ENCODE assay signal across 8 cellular contexts in the genomic region with DNA sequence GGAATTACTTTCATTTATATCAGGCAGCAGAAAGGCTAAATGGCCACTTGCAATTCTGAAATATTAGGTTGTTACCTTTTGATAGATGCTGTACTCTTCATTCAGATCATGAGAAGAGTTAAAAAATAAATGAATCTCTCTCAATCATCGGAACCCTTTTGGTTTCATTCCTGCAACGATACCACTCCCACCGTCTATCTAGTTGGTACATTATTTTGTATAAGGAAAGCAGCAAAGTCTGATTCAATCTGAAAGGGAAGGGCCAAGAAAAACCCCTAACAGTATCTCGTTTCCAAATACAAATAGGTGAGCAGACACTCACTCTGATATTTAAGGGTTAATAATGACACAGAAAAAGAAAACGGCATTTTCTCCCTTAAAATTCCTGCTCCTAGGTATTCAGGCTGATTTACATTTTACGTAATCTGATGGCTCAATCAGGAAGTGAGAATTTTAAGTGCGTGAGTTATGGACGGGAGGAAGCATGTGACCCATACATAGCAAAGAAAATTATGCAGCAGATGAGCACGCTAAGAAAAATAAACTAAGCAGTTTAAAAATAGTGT.
DNase-seq lines count a peak whose midpoint lies in the region; ATAC-seq and TF ChIP-seq lines count a peak whose summit lies in the region.

No MANE protein-coding gene starts in this region.

- no peak overlapping the region for H2BK20ac ChIP-seq in H9 (ENCODE audit: low read depth, low read length, poor library complexity, severe bottlenecking)

- no peak overlapping the region for H3K18ac ChIP-seq in H9 (ENCODE audit: insufficient read length, low read depth, low read length)

- peak overlapping the region; percentile 98 for H3K27ac Mint-ChIP-seq in CD4-positive, alpha-beta T cell
- peak overlapping the region in 1 of 3 experiments; percentile 16; a peak in 1 of 7 replicates for H3K27ac Mint-ChIP-seq in H9

- no peak overlapping the region for H2BK12ac ChIP-seq in H9 (ENCODE audit: insufficient read length, low read depth, low read length)

- no peak overlapping the region for H2BK15ac ChIP-seq in H9 (ENCODE audit: low read depth, low read length)

- H2BK5ac ChIP-seq in H9 (ENCODE audit: insufficient read length, low read length), result no peak overlapping the region

- H3K27me3 ChIP-seq in CD4-positive, alpha-beta T cell (ENCODE audit: control insufficient read depth, insufficient read depth, low read length), result no peaks in the 10 kb centered on the region
- H3K27me3 ChIP-seq in ascending aorta (no peaks in the 10 kb centered on the region), testis (no peaks in the 10 kb centered on the region), H9 (ENCODE audit: insufficient read depth, low read length) (no peaks in the 10 kb centered on the region)

- H2BK120ac ChIP-seq in H9 (ENCODE audit: low read depth, low read length, poor library complexity, severe bottlenecking), result no peak overlapping the region

- no peaks in the 10 kb centered on the region for H3K79me1 ChIP-seq in H9 (ENCODE audit: insufficient read depth, low read depth, low read length, poor library complexity, severe bottlenecking)

- H3T11ph ChIP-seq in H9 (ENCODE audit: low read length), result no peak overlapping the region

- TF ChIP-seq CTCF in CD4-positive, alpha-beta T cell (IDR thresholded peaks at IDR 0.05), result no peak
- TF ChIP-seq CTCF in LNCaP clone FGC (IDR thresholded peaks at IDR 0.05; ENCODE audit: control insufficient read depth, extremely low read depth, insufficient read depth) (no peak), ascending aorta (IDR thresholded peaks at IDR 0.05) (no peak), testis (IDR thresholded peaks at IDR 0.05) (no peak), H9 (conservative IDR thresholded peaks at IDR 0.05) (no peak)

- no peaks in the 10 kb centered on the region for H3K9me3 ChIP-seq in CD4-positive, alpha-beta T cell (ENCODE audit: control insufficient read depth, low read length)
- H3K9me3 ChIP-seq in ascending aorta (no peaks in the 10 kb centered on the region), testis (no peaks in the 10 kb centered on the region), H9 (ENCODE audit: control insufficient read depth, low read depth, low read length) (no peaks in the 10 kb centered on the region)

- POLR2A ChIA-PET in CD4-positive, alpha-beta T cell (lab: Charles Lee), result interaction anchor here (1.6 to 8.5 kb wide), 3 partner anchors 13 to 47 kb away, joined by 3 to 97 read pairs (median 6); no protein-coding TSS in a partner anchor

- 43 to 47% methylated on average over 9 of the region's 9 CpGs for WGBS in testis, 2 donors
- WGBS in H9 (ENCODE audit: extremely low coverage, insufficient read length, low lambda C conversion rate), result no CpG with 5 or more reads among the region's 9 CpGs

- H3K27me3 Mint-ChIP-seq in CD4-positive, alpha-beta T cell, result no peaks in the 10 kb centered on the region
- no peaks in the 10 kb centered on the region for H3K27me3 Mint-ChIP-seq in H9 (ENCODE audit: low read depth)

- peak overlapping the region; percentile 82 for H3K27ac ChIP-seq in CD4-positive, alpha-beta T cell (ENCODE audit: low read depth, low read length)
- H3K27ac ChIP-seq in ascending aorta, result peak overlapping the region; percentile 69 to 70
- H3K27ac ChIP-seq in testis, result peak overlapping the region; percentile 65 to 86
- no peak overlapping the region for H3K27ac ChIP-seq in H9 (ENCODE audit: insufficient read length, low read depth, low read length)

- peaks cover 0 to 34% of the 10 kb centered on the region in 2 donors for H3K4me1 ChIP-seq in ascending aorta
- peaks cover 34% of the 10 kb centered on the region for H3K4me1 ChIP-seq in testis
- peaks cover 2% of the 10 kb centered on the region; the same call in 1 of the 2 replicates for H3K4me1 ChIP-seq in H9 (ENCODE audit: insufficient read depth, low read length)

- peaks cover 99% of the 10 kb centered on the region for H3K4me1 Mint-ChIP-seq in CD4-positive, alpha-beta T cell (ENCODE audit: low read depth)
- H3K4me1 Mint-ChIP-seq in H9, result peaks cover 27 to 35% of the 10 kb centered on the region in 2 experiments

- no peak overlapping the region for H3K9ac ChIP-seq in H9 (ENCODE audit: extremely low read depth, insufficient read length, low read length)

- H2AFZ ChIP-seq in H9 (ENCODE audit: low read length), result no peak overlapping the region

- no peak overlapping the region for H4K91ac ChIP-seq in H9 (ENCODE audit: insufficient read length, low read depth, low read length)

- H4K5ac ChIP-seq in H9 (ENCODE audit: insufficient read length, low read depth, low read length), result no peak overlapping the region

- peak; percentile 56 for ATAC-seq in CD4-positive, alpha-beta T cell (ENCODE audit: poor library complexity)

- peak overlapping the region; percentile 46 for H3K4me3 ChIP-seq in LNCaP clone FGC (ENCODE audit: low read depth, low read length)
- H3K4me3 ChIP-seq in ascending aorta, result peak overlapping the region; percentile 46 to 60
- H3K4me3 ChIP-seq in testis, result no peak overlapping the region

- peaks cover 0 to 5% of the 10 kb centered on the region in 2 donors for H3K36me3 ChIP-seq in ascending aorta
- H3K36me3 ChIP-seq in testis (ENCODE audit: low read depth, missing control alignments), result no peaks in the 10 kb centered on the region

- H3K9me3 Mint-ChIP-seq in CD4-positive, alpha-beta T cell, result no peaks in the 10 kb centered on the region
- no peaks in the 10 kb centered on the region; a peak in 1 of 5 replicates for H3K9me3 Mint-ChIP-seq in H9

- no peak overlapping the region for H3K56ac ChIP-seq in H9 (ENCODE audit: insufficient read length, low read depth, low read length)

- no peaks in the 10 kb centered on the region for H3K23me2 ChIP-seq in H9 (ENCODE audit: insufficient read length, low read depth, low read length, poor library complexity, severe bottlenecking)

- CTCF ChIA-PET in CD4-positive, alpha-beta T cell (lab: Charles Lee), result interaction anchor here (1.0 to 1.1 kb wide), 2 partner anchors 18 to 46 kb away, joined by 3 to 4 read pairs; no protein-coding TSS in a partner anchor

- peaks cover 83% of the 10 kb centered on the region for H3K36me3 Mint-ChIP-seq in CD4-positive, alpha-beta T cell (ENCODE audit: low read depth)
- no peaks in the 10 kb centered on the region; a peak in 3 of 7 replicates for H3K36me3 Mint-ChIP-seq in H9 (ENCODE audit: insufficient read depth in 1 of 3, low read depth in 3 of 3)

- H4K8ac ChIP-seq in H9 (replicated peaks; ENCODE audit: insufficient read length, low read depth, low read length), result no peak overlapping the region

- no peak overlapping the region for H2AK5ac ChIP-seq in H9 (ENCODE audit: insufficient read length, low read length)

- TF ChIP-seq POLR2A in testis (IDR thresholded peaks at IDR 0.05), result no peak

- no peak overlapping the region for H3K4me2 ChIP-seq in H9 (ENCODE audit: insufficient read depth, insufficient read length, low read length)

- no peak for DNase-seq in CD4-positive, alpha-beta T cell
- DNase-seq in LNCaP clone FGC (ENCODE audit: low read depth) (peak; percentile 22), ascending aorta (ENCODE audit: low spot score in 2 of 2) (no peak), kidney glomerular epithelial cell (lab: John Stamatoyannopoulos, UW) (peak; percentile 47), testis (no peak), H9 (no peak), NCI-H146 treated with DMSO at 0.1 percent for 48 hours (lab: John Stamatoyannopoulos, UW; ENCODE audit: unreplicated experiment) (no peak)
- DNase-seq in NK-92 treated with Interleukin-12 subunit alpha and Interleukin-12 subunit beta, amount 100 ng/mL, for 24 hours (lab: John Stamatoyannopoulos, UW), result no peak

- no peaks in the 10 kb centered on the region for H3K79me2 ChIP-seq in H9 (ENCODE audit: insufficient read depth, low read length)

- H4K20me1 ChIP-seq in H9 (ENCODE audit: control insufficient read depth, insufficient read depth, insufficient read length), result no peaks in the 10 kb centered on the region

- no peak overlapping the region for H3K14ac ChIP-seq in H9 (ENCODE audit: insufficient read depth, low read length)

- H3K4me3 Mint-ChIP-seq in CD4-positive, alpha-beta T cell, result peak overlapping the region; percentile 88
- no peak overlapping the region for H3K4me3 Mint-ChIP-seq in H9

- H3K4ac ChIP-seq in H9 (ENCODE audit: low read depth, low read length), result no peak overlapping the region

- intact Hi-C loops in CD4-positive, alpha-beta T cell (cut with DNase I, micrococcal nuclease), result loop anchor here in 1 of 2 experiments (1.0 to 2.0 kb wide), 2 partner anchors 17 to 31 kb away; no protein-coding TSS in a partner anchor
- intact Hi-C loops in ascending aorta (cut with DNase I), result loop anchor here (5.0 kb wide), 1 partner anchor 46 kb away; no protein-coding TSS in a partner anchor
- intact Hi-C loops in testis (cut with DNase I; ENCODE audit: low total_unique reads), result no loop called here

- H3K23ac ChIP-seq in H9 (ENCODE audit: insufficient read length, low read depth, low read length), result no peak overlapping the region

Comparison
In these comparisons a context has a peak if more than half of its experiments do, and no peak if none do; other contexts are left out.
1. DNase-seq: peak in LNCaP clone FGC (single experiment) and kidney glomerular epithelial cell (single experiment); none in CD4-positive, alpha-beta T cell (0 of 10), ascending aorta (0 of 2), testis (single experiment), H9 (single experiment), NCI-H146 treated with DMSO at 0.1 percent for 48 hours (single experiment) and NK-92 treated with Interleukin-12 subunit alpha and Interleukin-12 subunit beta, amount 100 ng/mL, for 24 hours (single experiment).
2. H3K4me3 ChIP-seq: peak in LNCaP clone FGC (single experiment) and ascending aorta (2 of 2); none in testis (0 of 2).